In the genomic region with DNA sequence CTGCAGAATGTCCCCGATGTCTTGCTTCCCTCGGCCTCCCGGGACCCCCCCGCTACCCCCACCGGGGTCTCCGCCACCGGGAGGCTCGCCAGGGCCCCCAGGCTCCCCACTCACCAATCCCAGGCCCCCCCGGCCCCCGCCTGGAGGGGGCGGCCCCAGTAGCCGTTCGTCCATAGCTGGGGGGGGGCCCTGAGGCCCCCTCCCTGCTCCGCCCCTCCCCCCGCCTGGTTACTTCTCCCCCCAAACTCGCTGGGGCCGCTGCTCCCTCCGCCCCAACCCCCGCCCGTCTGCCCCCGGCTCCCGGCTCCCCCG, we compare ENCODE assay signal across 1 cellular context.
TF ChIP-seq lines count a peak whose summit lies in the region.

No MANE protein-coding gene starts in this region.

TF ChIP-seq in GM12878, 131 proteins besides CTCF, POLR2A, EP300 and RAD21:
- no peak for TF ChIP-seq SMC3 (IDR thresholded peaks at IDR 0.05; ENCODE audit: borderline replicate concordance, low read length)
- TF ChIP-seq YY1 (IDR thresholded peaks at IDR 0.05; ENCODE audit: low read depth, low read length), result 0 out of 2 replicates have a peak, but pooled peaks have one; percentile 37
- TF ChIP-seq, protein P1, sequence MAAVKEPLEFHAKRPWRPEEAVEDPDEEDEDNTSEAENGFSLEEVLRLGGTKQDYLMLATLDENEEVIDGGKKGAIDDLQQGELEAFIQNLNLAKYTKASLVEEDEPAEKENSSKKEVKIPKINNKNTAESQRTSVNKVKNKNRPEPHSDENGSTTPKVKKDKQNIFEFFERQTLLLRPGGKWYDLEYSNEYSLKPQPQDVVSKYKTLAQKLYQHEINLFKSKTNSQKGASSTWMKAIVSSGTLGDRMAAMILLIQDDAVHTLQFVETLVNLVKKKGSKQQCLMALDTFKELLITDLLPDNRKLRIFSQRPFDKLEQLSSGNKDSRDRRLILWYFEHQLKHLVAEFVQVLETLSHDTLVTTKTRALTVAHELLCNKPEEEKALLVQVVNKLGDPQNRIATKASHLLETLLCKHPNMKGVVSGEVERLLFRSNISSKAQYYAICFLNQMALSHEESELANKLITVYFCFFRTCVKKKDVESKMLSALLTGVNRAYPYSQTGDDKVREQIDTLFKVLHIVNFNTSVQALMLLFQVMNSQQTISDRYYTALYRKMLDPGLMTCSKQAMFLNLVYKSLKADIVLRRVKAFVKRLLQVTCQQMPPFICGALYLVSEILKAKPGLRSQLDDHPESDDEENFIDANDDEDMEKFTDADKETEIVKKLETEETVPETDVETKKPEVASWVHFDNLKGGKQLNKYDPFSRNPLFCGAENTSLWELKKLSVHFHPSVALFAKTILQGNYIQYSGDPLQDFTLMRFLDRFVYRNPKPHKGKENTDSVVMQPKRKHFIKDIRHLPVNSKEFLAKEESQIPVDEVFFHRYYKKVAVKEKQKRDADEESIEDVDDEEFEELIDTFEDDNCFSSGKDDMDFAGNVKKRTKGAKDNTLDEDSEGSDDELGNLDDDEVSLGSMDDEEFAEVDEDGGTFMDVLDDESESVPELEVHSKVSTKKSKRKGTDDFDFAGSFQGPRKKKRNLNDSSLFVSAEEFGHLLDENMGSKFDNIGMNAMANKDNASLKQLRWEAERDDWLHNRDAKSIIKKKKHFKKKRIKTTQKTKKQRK (IDR thresholded peaks at IDR 0.05; ENCODE audit: low read depth, low read length), result no peak
